ENCODE assay signal across 14 cellular contexts in the genomic region with DNA sequence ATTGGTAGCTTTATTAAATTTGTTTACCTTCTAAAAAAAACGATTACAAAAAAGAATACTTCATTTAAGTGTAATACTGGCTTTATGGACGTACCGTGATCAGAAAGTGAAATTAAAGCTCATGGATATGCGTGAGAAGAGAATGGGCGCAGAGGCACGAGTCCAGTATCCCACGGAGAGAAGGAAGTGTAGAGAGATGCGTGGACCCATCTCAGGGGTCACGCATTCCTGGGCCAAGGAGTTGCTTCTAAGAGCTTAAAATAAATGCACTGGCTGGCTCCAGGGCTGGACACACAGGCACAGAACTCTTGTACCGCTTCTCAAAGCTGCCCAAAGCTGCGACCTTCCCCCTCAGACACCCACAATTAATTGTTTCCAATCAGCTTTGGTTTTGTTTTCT. TPM values are rescaled to one million over a fixed set of nuclear protein-coding genes. Genes with fewer than 3 reads are reported as not detected.
DNase-seq lines count a peak whose midpoint lies in the region; ATAC-seq and TF ChIP-seq lines count a peak whose summit lies in the region.
"Had no signal": no experiment of that assay in that cellular context is flagged by ENCODE, and none has a peak within 500 bp of the region (broad histone marks: within the 10 kb centered on the region; RNA-seq: fewer than 3 reads in every experiment).

No MANE protein-coding gene starts in this region.

- no peaks in the 10 kb centered on the region for H3K9me3 Mint-ChIP-seq in activated T-helper 1 cell treated with anti-CD3 and anti-CD28 coated beads, Interleukin-12 subunit alpha, Interleukin-12 subunit beta, Interleukin-2, Interleukin-4 antibody, amounts not matched to agents 30 ng/mL and 10 ng/mL and 1 ng/mL, durations not matched to agents 14 hours and 24 hours and 36 hours
- H3K9me3 Mint-ChIP-seq: activated B cell treated with CpG ODN at 0.5 μM for 24 hours; activated naive CD4-positive, alpha-beta T cell treated with anti-CD3 and anti-CD28 coated beads, Interleukin-2, amount 50 U/mL, for 24 hours; stimulated activated memory B cell treated with anti-CD40 and anti-IgM and Interleukin-4, amounts not matched to agents 10 μg/mL and 1 μg/mL and 100 μg/mL, for 72 hours had no signal

- no peaks in the 10 kb centered on the region for H3K4me1 Mint-ChIP-seq in activated T-helper 1 cell treated with anti-CD3 and anti-CD28 coated beads, Interleukin-12 subunit alpha, Interleukin-12 subunit beta, Interleukin-2, Interleukin-4 antibody, amounts not matched to agents 30 ng/mL and 10 ng/mL and 1 ng/mL, durations not matched to agents 14 hours and 24 hours and 36 hours (ENCODE audit: low read depth)
- H3K4me1 Mint-ChIP-seq: activated B cell treated with CpG ODN at 0.5 μM for 24 hours; activated naive CD4-positive, alpha-beta T cell treated with anti-CD3 and anti-CD28 coated beads, Interleukin-2, amount 50 U/mL, for 24 hours; stimulated activated memory B cell treated with anti-CD40 and anti-IgM and Interleukin-4, amounts not matched to agents 10 μg/mL and 1 μg/mL and 100 μg/mL, for 72 hours had no signal

- no peak for DNase-seq in left ventricle myocardium inferior
- no peak for DNase-seq in left ventricle myocardium superior
- no peak for DNase-seq in esophagus muscularis mucosa (ENCODE audit: extremely low spot score)
- DNase-seq in prostate gland (ENCODE audit: low spot score), result no peak
- no peak for DNase-seq in uterus
- no peak for DNase-seq in foreskin melanocyte
- no peak for DNase-seq in globus pallidus (ENCODE audit: low spot score)
- DNase-seq in activated T-helper 1 cell treated with anti-CD3 and anti-CD28 coated beads, Interleukin-12 subunit alpha, Interleukin-12 subunit beta, Interleukin-2, Interleukin-4 antibody, amounts not matched to agents 30 ng/mL and 10 ng/mL and 1 ng/mL, durations not matched to agents 14 hours and 24 hours and 36 hours (ENCODE audit: low spot score), result no peak
- DNase-seq: activated B cell treated with CpG ODN at 0.5 μM for 24 hours; KG1; stimulated activated CD4-positive, alpha-beta T cell treated with anti-CD3 and anti-CD28 coated beads, Interleukin-4, amount 100 ng/mL, for 24 hours; SW 1271 had no signal

- TF ChIP-seq POLR2A in esophagus muscularis mucosa (IDR thresholded peaks at IDR 0.05; ENCODE audit: low read depth) (no peak), prostate gland (IDR thresholded peaks at IDR 0.05) (no peak), uterus (IDR thresholded peaks at IDR 0.05) (no peak)

- H3K27me3 ChIP-seq in left ventricle myocardium inferior (ENCODE audit: low read depth) (no peaks in the 10 kb centered on the region), esophagus muscularis mucosa (no peaks in the 10 kb centered on the region), prostate gland (replicated peaks; ENCODE audit: insufficient read depth) (no peaks in the 10 kb centered on the region), uterus (no peaks in the 10 kb centered on the region)

- H3K4me1 ChIP-seq in left ventricle myocardium inferior (peaks cover 48% of the 10 kb centered on the region), esophagus muscularis mucosa (peaks cover 58 to 95% (median 84%) of the 10 kb centered on the region in 4 donors), prostate gland (replicated peaks) (no peaks in the 10 kb centered on the region), uterus (peaks cover 24 to 26% of the 10 kb centered on the region in 2 donors)

- TF ChIP-seq CTCF in left ventricle myocardium inferior (IDR thresholded peaks at IDR 0.05; ENCODE audit: borderline replicate concordance) (no peak), esophagus muscularis mucosa (IDR thresholded peaks at IDR 0.05) (no peak), prostate gland (IDR thresholded peaks at IDR 0.05) (no peak), uterus (IDR thresholded peaks at IDR 0.05) (no peak)

- peaks cover 12% of the 10 kb centered on the region for H3K9me3 ChIP-seq in left ventricle myocardium inferior (replicated peaks)
- H3K9me3 ChIP-seq in esophagus muscularis mucosa, result no peaks in the 10 kb centered on the region
- H3K9me3 ChIP-seq in prostate gland, result no peaks in the 10 kb centered on the region
- no peaks in the 10 kb centered on the region for H3K9me3 ChIP-seq in uterus

- no peaks in the 10 kb centered on the region for H3K36me3 Mint-ChIP-seq in activated T-helper 1 cell treated with anti-CD3 and anti-CD28 coated beads, Interleukin-12 subunit alpha, Interleukin-12 subunit beta, Interleukin-2, Interleukin-4 antibody, amounts not matched to agents 30 ng/mL and 10 ng/mL and 1 ng/mL, durations not matched to agents 14 hours and 24 hours and 36 hours (ENCODE audit: low read depth)
- H3K36me3 Mint-ChIP-seq: activated naive CD4-positive, alpha-beta T cell treated with anti-CD3 and anti-CD28 coated beads, Interleukin-2, amount 50 U/mL, for 24 hours; stimulated activated memory B cell treated with anti-CD40 and anti-IgM and Interleukin-4, amounts not matched to agents 10 μg/mL and 1 μg/mL and 100 μg/mL, for 72 hours had no signal

- H3K36me3 ChIP-seq in left ventricle myocardium inferior, result peaks cover 53% of the 10 kb centered on the region
- H3K36me3 ChIP-seq in esophagus muscularis mucosa, result peaks cover 22 to 44% (median 39%) of the 10 kb centered on the region in 4 donors
- peaks cover 0 to under 1% of the 10 kb centered on the region in 2 donors for H3K36me3 ChIP-seq in prostate gland
- H3K36me3 ChIP-seq in uterus, result no peaks in the 10 kb centered on the region

- no peak for TF ChIP-seq EP300 in esophagus muscularis mucosa (IDR thresholded peaks at IDR 0.05)

- H3K4me3 Mint-ChIP-seq in activated T-helper 1 cell treated with anti-CD3 and anti-CD28 coated beads, Interleukin-12 subunit alpha, Interleukin-12 subunit beta, Interleukin-2, Interleukin-4 antibody, amounts not matched to agents 30 ng/mL and 10 ng/mL and 1 ng/mL, durations not matched to agents 14 hours and 24 hours and 36 hours, result no peak overlapping the region
- H3K4me3 Mint-ChIP-seq: activated B cell treated with CpG ODN at 0.5 μM for 24 hours; activated naive CD4-positive, alpha-beta T cell treated with anti-CD3 and anti-CD28 coated beads, Interleukin-2, amount 50 U/mL, for 24 hours; stimulated activated memory B cell treated with anti-CD40 and anti-IgM and Interleukin-4, amounts not matched to agents 10 μg/mL and 1 μg/mL and 100 μg/mL, for 72 hours had no signal

- H3K27ac ChIP-seq in left ventricle myocardium inferior (replicated peaks) (peak overlapping the region; percentile 86), esophagus muscularis mucosa (replicated peaks in 1 of 4) (peak overlapping the region; percentile 82 to 92 (median 92)), prostate gland (peak overlapping the region; percentile 72 to 78), uterus (peak overlapping the region; percentile 93 to 96)

- intact Hi-C loops in left ventricle myocardium inferior (cut with micrococcal nuclease), result no loop called here
- intact Hi-C loops in left ventricle myocardium superior (cut with micrococcal nuclease), result no loop called here
- intact Hi-C loops in esophagus muscularis mucosa (cut with DNase I), result no loop called here
- intact Hi-C loops in prostate gland (cut with DNase I), result loop anchor here (2.0 kb wide), 1 partner anchor 21 kb away; no protein-coding TSS in a partner anchor
- intact Hi-C loops in uterus (cut with DNase I; ENCODE audit: low total_unique reads), result loop anchor here (5.0 kb wide), 1 partner anchor 33 kb away; the partner anchor contains the start of gene KANK2
- intact Hi-C loops in activated T-helper 1 cell treated with anti-CD3 and anti-CD28 coated beads, Interleukin-12 subunit alpha, Interleukin-12 subunit beta, Interleukin-2, Interleukin-4 antibody, amounts not matched to agents 30 ng/mL and 10 ng/mL and 1 ng/mL, durations not matched to agents 14 hours and 24 hours and 36 hours (cut with micrococcal nuclease), result no loop called here

- H3K27ac Mint-ChIP-seq in activated T-helper 1 cell treated with anti-CD3 and anti-CD28 coated beads, Interleukin-12 subunit alpha, Interleukin-12 subunit beta, Interleukin-2, Interleukin-4 antibody, amounts not matched to agents 30 ng/mL and 10 ng/mL and 1 ng/mL, durations not matched to agents 14 hours and 24 hours and 36 hours, result no peak overlapping the region
- H3K27ac Mint-ChIP-seq: activated B cell treated with CpG ODN at 0.5 μM for 24 hours; activated naive CD4-positive, alpha-beta T cell treated with anti-CD3 and anti-CD28 coated beads, Interleukin-2, amount 50 U/mL, for 24 hours; stimulated activated memory B cell treated with anti-CD40 and anti-IgM and Interleukin-4, amounts not matched to agents 10 μg/mL and 1 μg/mL and 100 μg/mL, for 72 hours had no signal

- no peak for ATAC-seq in left ventricle myocardium superior
- ATAC-seq: stimulated activated memory B cell treated with anti-CD40 and anti-IgM and Interleukin-4, amounts not matched to agents 10 μg/mL and 1 μg/mL and 100 μg/mL, for 72 hours had no signal

- H3K4me3 ChIP-seq in left ventricle myocardium inferior (peak overlapping the region; percentile 33), esophagus muscularis mucosa (peak overlapping the region in 3 of 4 donors; percentile 25 to 31 (median 27)), prostate gland (no peak overlapping the region), uterus (no peak overlapping the region)

- WGBS in esophagus muscularis mucosa, result 53% methylated on average over 11 of the region's 11 CpGs
- WGBS in prostate gland, result 61% methylated on average over 11 of the region's 11 CpGs

- H3K27me3 Mint-ChIP-seq in activated T-helper 1 cell treated with anti-CD3 and anti-CD28 coated beads, Interleukin-12 subunit alpha, Interleukin-12 subunit beta, Interleukin-2, Interleukin-4 antibody, amounts not matched to agents 30 ng/mL and 10 ng/mL and 1 ng/mL, durations not matched to agents 14 hours and 24 hours and 36 hours (ENCODE audit: insufficient read depth), result no peaks in the 10 kb centered on the region
- H3K27me3 Mint-ChIP-seq: activated B cell treated with CpG ODN at 0.5 μM for 24 hours; activated naive CD4-positive, alpha-beta T cell treated with anti-CD3 and anti-CD28 coated beads, Interleukin-2, amount 50 U/mL, for 24 hours had no signal

RNA-seq across cellular contexts. Expression of gene SPC24, which starts 8.7 kb away (rescaled TPM):
- total RNA-seq in left ventricle myocardium inferior (3.9 TPM), left ventricle myocardium superior (8.1 TPM), esophagus muscularis mucosa (1 to 10 TPM; 1.4 to 6.6 (median 3.4) TPM), prostate gland (1 to 10 TPM in 1 of 2 donors, under 1 TPM in 1; 0.73 to 5.0 TPM), uterus (10 to 100 TPM in 1 of 4 donors, 1 to 10 TPM in 3; 1.8 to 21.8 (median 2.6) TPM)
- total RNA-seq in activated T-helper 1 cell treated with anti-CD3 and anti-CD28 coated beads, Interleukin-12 subunit alpha, Interleukin-12 subunit beta, Interleukin-2, Interleukin-4 antibody, amounts not matched to agents 30 ng/mL and 10 ng/mL and 1 ng/mL, durations not matched to agents 14 hours and 24 hours and 36 hours, result 30.3 and 30.4 TPM in 2 replicates

RNA-seq across cellular contexts. Expression of gene KANK2, which starts 33.1 kb away (rescaled TPM):
- total RNA-seq in left ventricle myocardium inferior (326 TPM), left ventricle myocardium superior (471 TPM), esophagus muscularis mucosa (1,000 to 10,000 TPM; 1,125 to 1,746 (median 1,157) TPM), prostate gland (100 to 1,000 TPM; 150 to 370 TPM), uterus (100 to 1,000 TPM; 326 to 762 (median 535) TPM)
- 2.7 and 3.9 TPM in 2 replicates for total RNA-seq in activated T-helper 1 cell treated with anti-CD3 and anti-CD28 coated beads, Interleukin-12 subunit alpha, Interleukin-12 subunit beta, Interleukin-2, Interleukin-4 antibody, amounts not matched to agents 30 ng/mL and 10 ng/mL and 1 ng/mL, durations not matched to agents 14 hours and 24 hours and 36 hours

Comparison
In these comparisons a context has a peak if more than half of its experiments do, and no peak if none do; other contexts are left out.
1. H3K4me3 ChIP-seq: peak in left ventricle myocardium inferior (single experiment) and esophagus muscularis mucosa (3 of 4); none in prostate gland (0 of 2) and uterus (0 of 2).
2. RNA of gene KANK2, which starts 33.1 kb away (total RNA-seq): 1,125 to 1,746 TPM in esophagus muscularis mucosa, 326 to 762 TPM in uterus, 471 TPM in left ventricle myocardium superior (single experiment), 150 to 370 TPM in prostate gland and 326 TPM in left ventricle myocardium inferior (single experiment); 2.7 to 3.9 TPM in activated T-helper 1 cell treated with anti-CD3 and anti-CD28 coated beads, Interleukin-12 subunit alpha, Interleukin-12 subunit beta, Interleukin-2, Interleukin-4 antibody, amounts not matched to agents 30 ng/mL and 10 ng/mL and 1 ng/mL, durations not matched to agents 14 hours and 24 hours and 36 hours; every median in the first group is over 10 times any median in the second.
3. intact Hi-C loops: an anchor here in prostate gland (2.0 kb wide) and uterus (5.0 kb wide); none called in left ventricle myocardium inferior, left ventricle myocardium superior, esophagus muscularis mucosa and activated T-helper 1 cell treated with anti-CD3 and anti-CD28 coated beads, Interleukin-12 subunit alpha, Interleukin-12 subunit beta, Interleukin-2, Interleukin-4 antibody, amounts not matched to agents 30 ng/mL and 10 ng/mL and 1 ng/mL, durations not matched to agents 14 hours and 24 hours and 36 hours.
4. Peak in every context shown above with its lines, with median percentiles within 50 percentile points of each other: H3K27ac ChIP-seq.